Comparison of ENCODE assay signal across 11 cellular contexts in the genomic region with DNA sequence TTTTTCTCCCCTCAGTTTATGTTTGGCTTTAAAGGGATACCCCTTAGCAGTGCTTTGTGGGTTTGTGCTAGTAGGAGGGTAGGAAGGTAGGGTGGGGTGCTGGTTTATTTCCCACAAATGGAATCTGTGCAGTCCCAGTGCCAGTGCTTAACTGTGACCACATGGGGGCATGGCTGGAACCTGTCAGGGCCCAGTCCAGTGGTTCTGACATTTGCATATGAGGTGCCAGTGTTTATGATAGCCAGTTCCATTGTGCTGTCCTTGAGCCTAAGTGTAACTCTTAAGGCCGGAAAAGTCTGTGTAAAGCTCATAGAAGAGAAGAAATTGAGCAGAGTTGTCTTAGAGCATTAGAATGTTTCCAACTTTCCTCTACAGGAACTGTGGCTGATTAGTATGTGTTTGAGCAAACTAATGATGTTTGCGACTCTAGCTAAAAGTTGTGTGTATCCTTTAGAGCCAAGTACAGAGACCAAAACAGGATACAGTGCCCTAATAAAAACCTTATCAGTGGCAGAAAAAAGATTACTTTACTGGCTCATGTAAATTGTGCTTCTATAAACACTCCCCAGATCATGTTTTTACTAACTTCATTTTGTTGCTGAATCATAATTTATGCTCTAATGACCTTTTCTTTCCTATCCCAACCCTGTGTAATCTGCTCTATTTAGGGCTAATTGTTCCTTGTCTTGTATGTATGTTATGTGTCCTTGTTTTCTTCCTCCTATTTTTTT. TPM values are rescaled to one million over a fixed set of nuclear protein-coding genes. Genes with fewer than 3 reads are reported as not detected.
DNase-seq lines count a peak whose midpoint lies in the region; ATAC-seq and TF ChIP-seq lines count a peak whose summit lies in the region.
"Had no signal": no experiment of that assay in that cellular context is flagged by ENCODE, and none has a peak within 500 bp of the region (broad histone marks: within the 10 kb centered on the region; RNA-seq: fewer than 3 reads in every experiment).

No MANE protein-coding gene starts in this region.

- no peaks in the 10 kb centered on the region for H3K36me3 ChIP-seq in RWPE2 (ENCODE audit: low read depth)
- no peaks in the 10 kb centered on the region for H3K36me3 ChIP-seq in gastrocnemius medialis

- TF ChIP-seq POLR2A in gastrocnemius medialis (IDR thresholded peaks at IDR 0.05) = no peak

- DNase-seq in GM03348 (ENCODE audit: low spot score) (peak; percentile 17), RWPE2 (ENCODE audit: low spot score) (no peak), fibroblast of villous mesenchyme (ENCODE audit: low read depth) (peak; percentile 75), gastrocnemius medialis (no peak), OCI-M2 (lab: John Stamatoyannopoulos, UW; ENCODE audit: unreplicated experiment) (no peak), A172 (ENCODE audit: low spot score) (no peak)
- DNase-seq: H9 had no signal

- ATAC-seq in RWPE2 (ENCODE audit: low read depth) (no peak), gastrocnemius medialis (no peak), HG03159 (IDR thresholded peaks at IDR 0.05; ENCODE audit: unreplicated experiment) (no peak)
- no peak for ATAC-seq in activated CD4-positive, CD25-positive, alpha-beta regulatory T cell treated with anti-CD3 and anti-CD28 coated beads, Interleukin-2, amount 50 U/mL, for 24 hours

- H3K9me3 ChIP-seq in RWPE2 (ENCODE audit: severe bottlenecking) = no peaks in the 10 kb centered on the region
- no peaks in the 10 kb centered on the region for H3K9me3 ChIP-seq in gastrocnemius medialis

- H3K27ac ChIP-seq in RWPE2 (ENCODE audit: poor library complexity, severe bottlenecking) (peak overlapping the region; percentile 45), gastrocnemius medialis (peak overlapping the region in 3 of 4 donors; percentile 73 to 83 (median 78))
- H3K27ac ChIP-seq: epithelial cell of prostate had no signal

- H3K4me1 ChIP-seq in RWPE2 (ENCODE audit: insufficient read depth, poor library complexity, severe bottlenecking) (peaks cover 10% of the 10 kb centered on the region), gastrocnemius medialis (peaks cover 16 to 25% of the 10 kb centered on the region in 2 donors)

- in situ Hi-C loops in gastrocnemius medialis (cut with MboI; ENCODE audit: low sequenced_read_pairs in 4 of 4) = no loop called here

- H3K27me3 ChIP-seq in RWPE2 (ENCODE audit: insufficient read depth, poor library complexity, severe bottlenecking) (no peaks in the 10 kb centered on the region), gastrocnemius medialis (no peaks in the 10 kb centered on the region)

- no peak overlapping the region for H3K4me3 ChIP-seq in RWPE2 (ENCODE audit: severe bottlenecking)
- no peak overlapping the region for H3K4me3 ChIP-seq in fibroblast of villous mesenchyme (ENCODE audit: low read depth, low read length)
- H3K4me3 ChIP-seq in gastrocnemius medialis = no peak overlapping the region

- TF ChIP-seq CTCF in RWPE2 (IDR thresholded peaks at IDR 0.05; ENCODE audit: poor library complexity, severe bottlenecking) (peak; percentile 29), fibroblast of villous mesenchyme (IDR thresholded peaks at IDR 0.05; ENCODE audit: insufficient read depth, low read depth, low read length) (peak; percentile 20), gastrocnemius medialis (IDR thresholded peaks at IDR 0.05 in 4 of 5, conservative IDR thresholded peaks at IDR 0.05 in 1 of 5) (peak in 1 of 5 experiments; percentile 40)

- intact Hi-C loops in gastrocnemius medialis (cut with DNase I; ENCODE audit: low total_unique reads) = loop anchor here (5.0 kb wide), 1 partner anchor 98 kb away; a partner anchor contains a TSS

RNA-seq across cellular contexts. Expression of a gene that starts 38.1 kb away (rescaled TPM):
- 27.1 and 30.2 TPM in 2 replicates for total RNA-seq in fibroblast of villous mesenchyme
- total RNA-seq in gastrocnemius medialis = 10 to 100 TPM in 1 of 4 donors, 1 to 10 TPM in 3; 1.9 to 10.4 (median 5.0) TPM
- 6.2 and 6.9 TPM in 2 replicates for total RNA-seq in A172 (2014; rRNA removed; shearing (Covaris generic))

RNA-seq across cellular contexts. Expression of a gene that starts 50.0 kb away (rescaled TPM):
- total RNA-seq in fibroblast of villous mesenchyme (49.6 and 56.6 TPM in 2 replicates), gastrocnemius medialis (100 to 1,000 TPM in 1 of 4 donors, 10 to 100 TPM in 3; 60.1 to 117 (median 67.8) TPM)
- 35.1 and 40.6 TPM in 2 replicates for total RNA-seq in A172 (2014; rRNA removed; shearing (Covaris generic))

RNA-seq across cellular contexts. Expression of a gene that starts 56.5 kb away (rescaled TPM):
- total RNA-seq in fibroblast of villous mesenchyme (0.32 and 0.86 TPM in 2 replicates), gastrocnemius medialis (10 to 100 TPM in 2 of 4 donors, 1 to 10 TPM in 2; 6.3 to 23.8 (median 11.9) TPM)
- total RNA-seq in A172 (2014; rRNA removed; shearing (Covaris generic)) = not detected in 2 replicates
- total RNA-seq: activated T-helper 1 cell treated with anti-CD3 and anti-CD28 coated beads, Interleukin-12 subunit alpha, Interleukin-12 subunit beta, Interleukin-2, Interleukin-4 antibody, amounts not matched to agents 30 ng/mL and 10 ng/mL and 1 ng/mL, durations not matched to agents 14 hours and 24 hours and 36 hours had no signal

Comparison
In these comparisons a context has a peak if more than half of its experiments do, and no peak if none do; other contexts are left out.
1. DNase-seq: peak in GM03348 (single experiment) and fibroblast of villous mesenchyme (single experiment); none in RWPE2 (single experiment), gastrocnemius medialis (0 of 2), OCI-M2 (single experiment) and A172 (single experiment).